In genomic region chr17:48457080-48457836, GRCh38 we compare ENCODE assay signal across 8 cellular contexts. TPM values are rescaled to one million over a fixed set of nuclear protein-coding genes. Genes with fewer than 3 reads are reported as not detected.
DNase-seq lines count a peak whose midpoint lies in the region; ATAC-seq and TF ChIP-seq lines count a peak whose summit lies in the region.

No MANE protein-coding gene starts in this region.

- peaks cover 0 to 22% (median 0%) of the 10 kb centered on the region in 11 donors for H3K9me3 ChIP-seq in heart right ventricle

- H3K9me3 Mint-ChIP-seq in activated naive CD4-positive, alpha-beta T cell treated with anti-CD3 and anti-CD28 coated beads for 36 hours, result no peaks in the 10 kb centered on the region

- CTCF ChIA-PET in activated naive CD4-positive, alpha-beta T cell treated with anti-CD3 and anti-CD28 coated beads for 36 hours (lab: Charles Lee), result interaction anchor here (0.6 to 8.3 kb wide), 22 partner anchors 8 to 164 kb away, joined by 3 to 96 read pairs (median 4); no protein-coding TSS in a partner anchor

- DNase-seq in 8988T (peak; percentile 41), GM13976 (ENCODE audit: low spot score) (peak; percentile 61), LoVo (ENCODE audit: low spot score) (peak; percentile 79), heart right ventricle (peak; percentile 37 to 41), renal cortical epithelial cell (ENCODE audit: low read depth) (peak; percentile 43)
- peak; percentile 83 for DNase-seq in activated naive CD4-positive, alpha-beta T cell treated with anti-CD3 and anti-CD28 coated beads for 36 hours

- ATAC-seq in SK-N-SH treated with all-trans-retinoic acid at 6 μM for 48 hours, result peak; percentile 98
- peak; percentile 34 to 88 (median 73) for ATAC-seq in heart right ventricle
- no peak for ATAC-seq in GM18519 (IDR thresholded peaks at IDR 0.05; ENCODE audit: low FRiP score, unreplicated experiment)

- H3K27me3 Mint-ChIP-seq in activated naive CD4-positive, alpha-beta T cell treated with anti-CD3 and anti-CD28 coated beads for 36 hours (ENCODE audit: low read depth), result no peaks in the 10 kb centered on the region

- in situ Hi-C loops in GM13976 (cut with MboI; ENCODE audit: low sequenced_read_pairs, unreplicated experiment), result no loop called here

- no peaks in the 10 kb centered on the region for H3K36me3 Mint-ChIP-seq in activated naive CD4-positive, alpha-beta T cell treated with anti-CD3 and anti-CD28 coated beads for 36 hours (ENCODE audit: low read depth)

- peaks cover 0 to 92% (median 71%) of the 10 kb centered on the region in 7 donors for H3K27me3 ChIP-seq in heart right ventricle

- H3K4me3 Mint-ChIP-seq in activated naive CD4-positive, alpha-beta T cell treated with anti-CD3 and anti-CD28 coated beads for 36 hours, result peak overlapping the region; percentile 66

- H3K27ac Mint-ChIP-seq in activated naive CD4-positive, alpha-beta T cell treated with anti-CD3 and anti-CD28 coated beads for 36 hours, result no peak overlapping the region

- 12% methylated on average over 22 of the region's 22 CpGs for WGBS in heart right ventricle, 2 donors

- peaks cover 0 to 9% (median 0%) of the 10 kb centered on the region in 9 donors for H3K4me1 ChIP-seq in heart right ventricle

- no peak overlapping the region for H3K4me3 ChIP-seq in heart right ventricle

- TF ChIP-seq CTCF in GM13976 (IDR thresholded peaks at IDR 0.05; ENCODE audit: borderline replicate concordance, control extremely low read depth, extremely low read depth, insufficient read depth, missing control alignments), result peak; percentile 97
- TF ChIP-seq CTCF in heart right ventricle (IDR thresholded peaks at IDR 0.05), result peak; percentile 71 to 95 (median 92)

- intact Hi-C loops in activated naive CD4-positive, alpha-beta T cell treated with anti-CD3 and anti-CD28 coated beads for 36 hours (cut with micrococcal nuclease), result loop anchor here (1.0 kb wide), 4 partner anchors 30 to 121 kb away; no protein-coding TSS in a partner anchor
- intact Hi-C loops in heart right ventricle (cut with DNase I), result loop anchor here in 1 of 10 donors (5.0 kb wide), 1 partner anchor 105 kb away; no protein-coding TSS in a partner anchor

- H3K36me3 ChIP-seq in heart right ventricle, result no peaks in the 10 kb centered on the region

- peaks cover 47% of the 10 kb centered on the region for H3K4me1 Mint-ChIP-seq in activated naive CD4-positive, alpha-beta T cell treated with anti-CD3 and anti-CD28 coated beads for 36 hours (ENCODE audit: low read depth)

- H3K27ac ChIP-seq in heart right ventricle, result no peak overlapping the region

TF ChIP-seq in SK-N-SH treated with all-trans-retinoic acid at 6 μM for 48 hours, 23 proteins besides CTCF, POLR2A, EP300 and RAD21:
- TF ChIP-seq ARNTL (CRISPR knock-in tag; IDR thresholded peaks at IDR 0.05; ENCODE audit: borderline replicate concordance, low read depth) (no peak), OSR1 (CRISPR knock-in tag; IDR thresholded peaks at IDR 0.05) (no peak), CSDC2 (CRISPR knock-in tag; IDR thresholded peaks at IDR 0.05) (no peak), BACH2 (CRISPR knock-in tag; IDR thresholded peaks at IDR 0.05; ENCODE audit: borderline replicate concordance) (no peak), CREB5 (CRISPR knock-in tag; IDR thresholded peaks at IDR 0.05; ENCODE audit: low read depth) (no peak), ZNF70 (CRISPR knock-in tag; IDR thresholded peaks at IDR 0.05) (no peak), CSRNP3 (CRISPR knock-in tag; IDR thresholded peaks at IDR 0.05) (no peak), PATZ1 (CRISPR knock-in tag; IDR thresholded peaks at IDR 0.05; ENCODE audit: borderline replicate concordance) (no peak), ISL1 (CRISPR knock-in tag; IDR thresholded peaks at IDR 0.05) (no peak), ZNF8 (CRISPR knock-in tag; IDR thresholded peaks at IDR 0.05) (no peak)

RNA-seq across cellular contexts. Expression of gene SKAP1, which starts 27.2 kb away (rescaled TPM):
- total RNA-seq in activated naive CD4-positive, alpha-beta T cell treated with anti-CD3 and anti-CD28 coated beads for 36 hours, result 10 to 100 TPM; 60.3 to 60.5 TPM
- total RNA-seq in heart right ventricle, result 1 to 10 TPM in 1 of 10 donors, under 1 TPM in 5, not detected in 4; 0.49 to 1.7 (median 0.82) TPM
- under 1 TPM in 1 of 2 donors, not detected in 1; 0.33 TPM for polyA plus RNA-seq in heart right ventricle
- 11.9 and 15.6 TPM in 2 replicates for total RNA-seq in renal cortical epithelial cell
